Comparison of ENCODE assay signal across 15 cellular contexts in genomic region chr17:19239544-19239943, GRCh38. TPM values are rescaled to one million over a fixed set of nuclear protein-coding genes. Genes with fewer than 3 reads are reported as not detected.
A peak's percentile ranks its signal among the peaks of the same experiment; 100 is the strongest.
DNase-seq lines count a peak whose midpoint lies in the region; ATAC-seq and TF ChIP-seq lines count a peak whose summit lies in the region.
"Had no signal": no experiment of that assay in that cellular context is flagged by ENCODE, and none has a peak within 500 bp of the region (broad histone marks: within the 10 kb centered on the region; RNA-seq: fewer than 3 reads in every experiment).

No MANE protein-coding gene starts in this region.

- H3K79me2 ChIP-seq in ACC112 (ENCODE audit: control insufficient read depth, insufficient read depth, low read length, unreplicated experiment) (peaks cover 63% of the 10 kb centered on the region), hepatocyte (peaks cover 70% of the 10 kb centered on the region)

- no peaks in the 10 kb centered on the region for H3K9me3 Mint-ChIP-seq in central memory CD8-positive, alpha-beta T cell
- H3K9me3 Mint-ChIP-seq: activated T-cell treated with anti-CD3 and anti-CD28 coated beads, Interleukin-2, amount 50 U/mL, for 4 hours had no signal

- TF ChIP-seq CTCF in hepatocyte (IDR thresholded peaks at IDR 0.05; ENCODE audit: poor library complexity) (no peak), psoas muscle (IDR thresholded peaks at IDR 0.05) (no peak)

- H3K27ac ChIP-seq in ACC112 (ENCODE audit: low read depth, low read length) (no peak overlapping the region), hepatocyte (no peak overlapping the region), psoas muscle (peak overlapping the region; percentile 19)

- WGBS in hepatocyte (ENCODE audit: low lambda C conversion rate, missing lambda C conversion rate): 65% methylated on average over 6 of the region's 6 CpGs
- 34 to 56% (median 47%) methylated on average over 6 of the region's 6 CpGs for WGBS in psoas muscle, 3 donors

- H3K27me3 Mint-ChIP-seq in central memory CD8-positive, alpha-beta T cell: no peaks in the 10 kb centered on the region

- H3K36me3 ChIP-seq in ACC112 (ENCODE audit: insufficient read depth, low read length) (no peaks in the 10 kb centered on the region), hepatocyte (replicated peaks; ENCODE audit: insufficient read depth, low read depth) (no peaks in the 10 kb centered on the region), psoas muscle (ENCODE audit: insufficient read depth in 1 of 2, low read depth in 1 of 2) (no peaks in the 10 kb centered on the region)

- peaks cover 12% of the 10 kb centered on the region for H4K20me1 ChIP-seq in hepatocyte (ENCODE audit: insufficient read depth, poor library complexity, severe bottlenecking)

- peaks cover 5% of the 10 kb centered on the region for H3K4me1 Mint-ChIP-seq in central memory CD8-positive, alpha-beta T cell

- H3K4me2 ChIP-seq in hepatocyte: peak overlapping the region; percentile 93

- DNase-seq in central memory CD8-positive, alpha-beta T cell (ENCODE audit: low spot score in 2 of 2): no peak
- DNase-seq in hepatocyte (ENCODE audit: low spot score) (no peak), psoas muscle (no peak), NOMO-1 treated with DMSO at 0.1 percent for 48 hours (lab: John Stamatoyannopoulos, UW; ENCODE audit: unreplicated experiment) (no peak), NCI-H526 (lab: John Stamatoyannopoulos, UW) (no peak)
- DNase-seq in stimulated activated CD4-positive, alpha-beta T cell treated with anti-CD3 and anti-CD28 coated beads, Interleukin-4, amount 100 ng/mL, for 1 hour: no peak
- DNase-seq: activated CD4-positive, alpha-beta T cell treated with anti-CD3 and anti-CD28 coated beads for 48 hours; activated T-cell treated with anti-CD3 and anti-CD28 coated beads, Interleukin-2, amount 50 U/mL, for 4 hours; DMS79 treated with DMSO at 0.1 percent for 48 hours; MG63; midbrain; NCI-H2171; OCI-M1 had no signal

- H3K4me1 ChIP-seq in ACC112 (ENCODE audit: control insufficient read depth, insufficient read depth, low read length, unreplicated experiment) (peaks cover 7% of the 10 kb centered on the region), hepatocyte (ENCODE audit: insufficient read depth) (peaks cover 9% of the 10 kb centered on the region), psoas muscle (peaks cover 19% of the 10 kb centered on the region)

- no peak overlapping the region for H3K27ac Mint-ChIP-seq in central memory CD8-positive, alpha-beta T cell (ENCODE audit: low read depth)

- peak overlapping the region; percentile 18 for H3K4me3 Mint-ChIP-seq in central memory CD8-positive, alpha-beta T cell
- H3K4me3 Mint-ChIP-seq: activated T-cell treated with anti-CD3 and anti-CD28 coated beads, Interleukin-2, amount 50 U/mL, for 4 hours had no signal

- H3K36me3 Mint-ChIP-seq in central memory CD8-positive, alpha-beta T cell (ENCODE audit: insufficient read depth): peaks cover 2% of the 10 kb centered on the region

- intact Hi-C loops in psoas muscle (cut with DNase I): no loop called here

- H3K4me3 ChIP-seq in ACC112 (ENCODE audit: low read depth, low read length): peak overlapping the region; percentile 50; the same call in 1 of the 2 replicates
- H3K4me3 ChIP-seq in hepatocyte: no peak overlapping the region
- peak overlapping the region; percentile 99 for H3K4me3 ChIP-seq in psoas muscle

- H2AFZ ChIP-seq in ACC112 (ENCODE audit: low read length, unreplicated experiment): peak overlapping the region; percentile 12
- no peak overlapping the region for H2AFZ ChIP-seq in hepatocyte

- H3K9me3 ChIP-seq in hepatocyte (ENCODE audit: low read depth): no peaks in the 10 kb centered on the region
- H3K9me3 ChIP-seq in psoas muscle: no peaks in the 10 kb centered on the region
- H3K9me3 ChIP-seq: MG63 had no signal

- no peak for ATAC-seq in central memory CD8-positive, alpha-beta T cell (replicated peaks; ENCODE audit: extremely low read depth, poor library complexity, severe bottlenecking)
- no peak for ATAC-seq in psoas muscle
- ATAC-seq in HG03460 (IDR thresholded peaks at IDR 0.05; ENCODE audit: unreplicated experiment): no peak
- ATAC-seq: activated T-cell treated with anti-CD3 and anti-CD28 coated beads, Interleukin-2, amount 50 U/mL, for 4 hours had no signal

- H3K27me3 ChIP-seq in ACC112 (ENCODE audit: insufficient read depth, low read length) (no peaks in the 10 kb centered on the region), hepatocyte (no peaks in the 10 kb centered on the region), psoas muscle (ENCODE audit: insufficient read depth in 3 of 3, low read length in 2 of 3) (no peaks in the 10 kb centered on the region)
- H3K27me3 ChIP-seq: MG63 had no signal

- no peaks in the 10 kb centered on the region for H3K9me2 ChIP-seq in hepatocyte (replicated peaks; ENCODE audit: insufficient read depth)

RNA-seq across cellular contexts. Expression of gene EPN2, which starts 2.4 kb away (rescaled TPM):
- total RNA-seq in hepatocyte (19.0 and 19.9 TPM in 2 replicates), psoas muscle (10 to 100 TPM; 23.6 to 36.0 (median 26.9) TPM)
- polyA plus RNA-seq in hepatocyte (35.9 and 48.2 TPM in 2 replicates), psoas muscle (10 to 100 TPM; 11.6 to 27.2 (median 12.2) TPM)
